Comparison of ENCODE assay signal across 8 cellular contexts in genomic region chr1:52365746-52366516, GRCh38. TPM values are rescaled to one million over a fixed set of nuclear protein-coding genes. Genes with fewer than 3 reads are reported as not detected.
A peak's percentile ranks its signal among the peaks of the same experiment; 100 is the strongest.
DNase-seq lines count a peak whose midpoint lies in the region; ATAC-seq, FAIRE-seq and TF ChIP-seq lines count a peak whose summit lies in the region.

Gene CC2D1B (minus strand): TSS chr1:52366205. CDS start chr1:52364620, 1,585 bp downstream.

- H3K4me3 ChIP-seq in OCI-LY7 (ENCODE audit: low read depth, low read length, poor library complexity, severe bottlenecking) (peak within 1 kb of the TSS; percentile 93), endothelial cell of umbilical vein (replicated peaks in 1 of 3; ENCODE audit: insufficient read depth in 1 of 3, low read depth in 1 of 3, low read length in 3 of 3) (peak within 1 kb of the TSS; percentile 78 to 94 (median 93))

- TF ChIP-seq CTCF in OCI-LY7 (conservative IDR thresholded peaks at IDR 0.05; ENCODE audit: low read length), result no peak
- TF ChIP-seq CTCF in endothelial cell of umbilical vein (IDR thresholded peaks at IDR 0.05; ENCODE audit: extremely low read depth in 1 of 2, insufficient read depth in 1 of 2, low read depth in 1 of 2, low read length in 2 of 2), result peak; percentile 5 to 27

- H3K9ac ChIP-seq in endothelial cell of umbilical vein (replicated peaks; ENCODE audit: extremely low read depth, insufficient read depth, low read length), result peak within 1 kb of the TSS; percentile 93

- peak within 1 kb of the TSS; percentile 79 for H2AFZ ChIP-seq in OCI-LY7 (ENCODE audit: low read length)
- peak within 1 kb of the TSS; percentile 88 for H2AFZ ChIP-seq in endothelial cell of umbilical vein (ENCODE audit: low read depth, low read length)

- POLR2A ChIA-PET in OCI-LY7 (lab: Charles Lee) (interaction anchor here (0.6 to 3.9 kb wide), 4 partner anchors 39 to 650 kb away, joined by 3 to 15 read pairs (median 5); partner anchors contain the start of genes ORC1 and PRPF38A), endothelial cell of umbilical vein (lab: Charles Lee) (no interaction called here)

- DNase-seq in DMS 273 treated with DMSO at 0.1 percent for 48 hours (lab: John Stamatoyannopoulos, UW), result peak; percentile 90
- DNase-seq in HuH-7.5 (ENCODE audit: low spot score), result peak; percentile 97
- peak; percentile 98 for DNase-seq in OCI-LY7 (ENCODE audit: low spot score)
- DNase-seq in activated T-cell treated with anti-CD3 and anti-CD28 coated beads for 1 hour (ENCODE audit: low read depth), result peak; percentile 99
- DNase-seq in endothelial cell of umbilical vein (ENCODE audit: low read depth, low spot score), result peak; percentile 99
- DNase-seq in middle frontal gyrus (ENCODE audit: extremely low spot score, low spot score), result peak; percentile 86
- DNase-seq in stimulated activated CD8-positive, alpha-beta memory T cell treated with anti-CD3 and anti-CD28 coated beads, Interleukin-2, amount 100 ng/mL, for 48 hours (ENCODE audit: low read depth in 2 of 2), result peak; percentile 98 to 99

- H3K9me3 ChIP-seq in OCI-LY7 (ENCODE audit: low read length) (no peaks in the 10 kb centered on the region), endothelial cell of umbilical vein (replicated peaks; ENCODE audit: control insufficient read depth, insufficient read depth, low read length) (no peaks in the 10 kb centered on the region)

- H3K4me1 ChIP-seq in OCI-LY7 (ENCODE audit: insufficient read depth, low read length, poor library complexity, severe bottlenecking) (peaks cover 15% of the 10 kb centered on the region), endothelial cell of umbilical vein (ENCODE audit: control insufficient read depth, extremely low read depth, insufficient read depth, low read length) (peaks cover 11% of the 10 kb centered on the region)

- ATAC-seq in GM21526 (IDR thresholded peaks at IDR 0.05; ENCODE audit: low FRiP score, unreplicated experiment), result peak; percentile 86

- dilution Hi-C loops in endothelial cell of umbilical vein (cut with MboI; ENCODE audit: extremely low pct_ligation_motif_present, low sequenced_read_pairs), result no loop called here

- FAIRE-seq in endothelial cell of umbilical vein (lab: Jason Lieb, UNC), result peak; percentile 93

- intact Hi-C loops in OCI-LY7 (cut with micrococcal nuclease; ENCODE audit: unreplicated experiment), result loop anchor here (1.0 kb wide), 2 partner anchors 38 to 320 kb away; partner anchors contain the start of genes ORC1 and PRPF38A
- intact Hi-C loops in endothelial cell of umbilical vein (cut with micrococcal nuclease), result loop anchor here (1.0 to 5.0 kb wide), 5 partner anchors 38 to 489 kb away; partner anchors contain the start of genes BTF3L4, NRDC, ORC1 and PRPF38A

- peaks cover 39% of the 10 kb centered on the region for H3K36me3 ChIP-seq in OCI-LY7 (ENCODE audit: insufficient read depth, low read length)
- H3K36me3 ChIP-seq in endothelial cell of umbilical vein (ENCODE audit: control insufficient read depth in 2 of 2, extremely low read depth in 1 of 2, insufficient read depth in 2 of 2, low read length in 2 of 2), result peaks cover 4 to 21% of the 10 kb centered on the region in 2 experiments

- H3K9me2 ChIP-seq in OCI-LY7 (ENCODE audit: insufficient read depth, low read length), result no peaks in the 10 kb centered on the region

- CTCF ChIA-PET in OCI-LY7 (lab: Charles Lee; ENCODE audit: unreplicated experiment) (interaction anchor here (0.5 kb wide), 1 partner anchor 15 kb away, joined by 3 read pairs; no protein-coding TSS in a partner anchor), endothelial cell of umbilical vein (lab: Charles Lee) (interaction anchor here (0.6 to 2.2 kb wide), 8 partner anchors 12 to 755 kb away, joined by 3 to 8 read pairs (median 5); partner anchors contain the start of genes ORC1 and PRPF38A)

- BruUV-seq in OCI-LY7 (replicated peaks; lab: Mats Ljungman, UMichigan) (no TSS peak), endothelial cell of umbilical vein (replicated peaks; lab: Mats Ljungman, UMichigan) (no TSS peak)

- H3K4me2 ChIP-seq in OCI-LY7 (ENCODE audit: low read length), result peak within 1 kb of the TSS; percentile 95
- peak within 1 kb of the TSS; percentile 77 for H3K4me2 ChIP-seq in endothelial cell of umbilical vein (ENCODE audit: insufficient read depth, low read length)

- H4K20me1 ChIP-seq in OCI-LY7 (ENCODE audit: insufficient read depth, low read length) (no peaks in the 10 kb centered on the region), endothelial cell of umbilical vein (replicated peaks; ENCODE audit: control insufficient read depth, extremely low read depth, insufficient read depth, low read length) (no peaks in the 10 kb centered on the region)

- H3K27ac ChIP-seq in OCI-LY7 (ENCODE audit: low read depth, low read length, poor library complexity, severe bottlenecking) (peak within 1 kb of the TSS; percentile 63), endothelial cell of umbilical vein (ENCODE audit: insufficient read depth, low read depth, low read length) (peak within 1 kb of the TSS; percentile 86)

- H3K79me2 ChIP-seq in OCI-LY7 (ENCODE audit: insufficient read depth, low read depth, low read length) (peaks cover 11% of the 10 kb centered on the region), endothelial cell of umbilical vein (ENCODE audit: control insufficient read depth, insufficient read depth, low read length) (peaks cover 26% of the 10 kb centered on the region)

- H3K9me1 ChIP-seq in endothelial cell of umbilical vein (replicated peaks; ENCODE audit: control insufficient read depth, extremely low read depth, insufficient read depth, low read length), result no peaks in the 10 kb centered on the region

- peak; percentile 94 for TF ChIP-seq POLR2A in endothelial cell of umbilical vein (IDR thresholded peaks at IDR 0.05; ENCODE audit: low read depth, low read length)

- H3K27me3 ChIP-seq in endothelial cell of umbilical vein (ENCODE audit: control insufficient read depth in 2 of 2, insufficient read depth in 2 of 2, low read length in 2 of 2), result no peaks in the 10 kb centered on the region

TF ChIP-seq in endothelial cell of umbilical vein, 7 proteins besides CTCF, POLR2A, EP300 and RAD21:
- TF ChIP-seq POLR2AphosphoS5 (IDR thresholded peaks at IDR 0.05; ENCODE audit: insufficient read depth, low read depth, low read length), result peak; percentile 97
- peak; percentile 6 for TF ChIP-seq FOS (IDR thresholded peaks at IDR 0.05; ENCODE audit: borderline replicate concordance, insufficient read depth, low read length)
- no peak for TF ChIP-seq EZH2 (IDR thresholded peaks at IDR 0.05; ENCODE audit: borderline replicate concordance, low read depth, low read length, severe bottlenecking)
- peak; percentile 99 for TF ChIP-seq MAX (IDR thresholded peaks at IDR 0.05; ENCODE audit: insufficient read depth, insufficient read length)
- no peak for TF ChIP-seq JUN (IDR thresholded peaks at IDR 0.05; ENCODE audit: borderline replicate concordance, insufficient read depth, insufficient read length, low read depth)
- peak; percentile 24 for TF ChIP-seq MYC (IDR thresholded peaks at IDR 0.05; ENCODE audit: low read depth, low read length)
- TF ChIP-seq GATA2 (IDR thresholded peaks at IDR 0.05; ENCODE audit: insufficient read depth, insufficient read length, low read depth, low read length), result no peak
TF ChIP-seq in endothelial cell of umbilical vein: peak in this region for 4.

RNA-seq across cellular contexts. Expression of gene CC2D1B, which starts in this region (rescaled TPM):
- 28.8 and 29.2 TPM in 2 replicates for total RNA-seq in OCI-LY7 (2014; rRNA removed; shearing (Covaris generic))
- total RNA-seq in OCI-LY7 (2022), result 38.1 and 42.5 TPM in 2 replicates
- total RNA-seq in endothelial cell of umbilical vein, result 32.6 and 39.9 TPM in 2 replicates
- polyA plus RNA-seq in endothelial cell of umbilical vein, result 15.8 and 16.9 TPM in 2 replicates
- 13.0 and 15.9 TPM in 2 replicates for polyA plus RNA-seq in endothelial cell of umbilical vein (2011; cell fraction: cytosol; rRNA removed)
- 65.5 and 82.5 TPM in 2 replicates for polyA plus RNA-seq in endothelial cell of umbilical vein (2011; cell fraction: nucleus; rRNA removed)
- polyA plus RNA-seq in endothelial cell of umbilical vein (2012), result 15.3 and 15.6 TPM in 2 replicates
- polyA minus RNA-seq in endothelial cell of umbilical vein, result 26.4 and 29.5 TPM in 2 replicates
- 15.1 TPM for polyA minus RNA-seq in endothelial cell of umbilical vein (2011; cell fraction: cytosol; rRNA and poly(A)+ RNA removed)
- 29.6 and 30.5 TPM in 2 replicates for polyA minus RNA-seq in endothelial cell of umbilical vein (2011; cell fraction: nucleus; rRNA and poly(A)+ RNA removed)

Comparison
In these comparisons a context has a peak if more than half of its experiments do, and no peak if none do; other contexts are left out.
1. Peak in every context shown above with its lines: DNase-seq, ATAC-seq, H3K4me3 ChIP-seq and H3K27ac ChIP-seq.